ENCODE assay signal across 36 cellular contexts in the genomic region with DNA sequence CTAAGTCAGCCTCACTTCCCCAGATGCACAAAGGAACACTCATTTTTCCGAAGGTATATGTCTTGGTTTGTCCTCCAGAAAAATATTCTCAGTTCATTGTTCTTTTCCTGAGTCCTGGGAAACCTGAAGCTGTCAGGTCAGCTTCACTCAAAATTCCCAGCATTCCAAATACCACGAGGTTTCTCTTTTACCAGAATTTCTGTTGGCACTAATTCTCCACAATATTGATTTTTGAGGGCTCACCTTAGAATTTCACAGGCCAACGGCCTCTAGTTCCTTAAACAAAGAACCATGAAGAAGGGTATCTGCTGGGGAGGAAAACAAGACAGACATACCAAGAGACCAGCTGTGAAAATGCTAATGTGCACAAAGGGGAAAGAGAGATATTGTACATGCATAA. TPM values are rescaled to one million over a fixed set of nuclear protein-coding genes. Genes with fewer than 3 reads are reported as not detected.
"Had no signal": no experiment of that assay in that cellular context is flagged by ENCODE, and none has a peak within 500 bp of the region (broad histone marks: within the 10 kb centered on the region; RNA-seq: fewer than 3 reads in every experiment).

No MANE protein-coding gene starts in this region.

- ATAC-seq: activated CD8-positive, alpha-beta T cell treated with anti-CD3 and anti-CD28 coated beads for 36 hours; activated naive CD4-positive, alpha-beta T cell treated with anti-CD3 and anti-CD28 coated beads, Interleukin-2, amount 50 U/mL, for 72 hours; activated T-cell treated with anti-CD3 and anti-CD28 coated beads, Interleukin-2, amount 50 U/mL, for 4 hours had no signal

- H3K9me3 Mint-ChIP-seq: activated B cell treated with CpG ODN at 0.5 μM for 24 hours; activated CD4-positive, alpha-beta memory T cell treated with anti-CD3 and anti-CD28 coated beads for 36 hours; activated CD4-positive, alpha-beta T cell treated with anti-CD3 and anti-CD28 coated beads, Interleukin-2, amount 10 ng/mL, durations not matched to agents 24 days and 14 days; activated CD8-positive, alpha-beta T cell treated with anti-CD3 and anti-CD28 coated beads for 36 hours; activated naive CD4-positive, alpha-beta T cell treated with anti-CD3 and anti-CD28 coated beads for 36 hours; activated naive CD8-positive, alpha-beta T cell treated with anti-CD3 and anti-CD28 coated beads for 36 hours; activated T-cell treated with anti-CD3 and anti-CD28 coated beads, Interleukin-2, amount 50 U/mL, for 4 hours; activated T-helper 2 cell treated with anti-CD3 and anti-CD28 coated beads, Interferon-gamma antibody, Interleukin-2, Interleukin-4, amounts not matched to agents 10 μg/mL and 5 μg/mL and 100 μg/mL, durations not matched to agents 14 hours and 24 hours and 36 hours had no signal

- H3K27me3 Mint-ChIP-seq: activated B cell treated with CpG ODN at 0.5 μM for 24 hours; activated CD4-positive, alpha-beta memory T cell treated with anti-CD3 and anti-CD28 coated beads for 36 hours; activated CD4-positive, alpha-beta T cell treated with anti-CD3 and anti-CD28 coated beads, Interleukin-2, amount 10 ng/mL, durations not matched to agents 24 days and 14 days; activated CD8-positive, alpha-beta T cell treated with anti-CD3 and anti-CD28 coated beads for 36 hours; activated naive CD8-positive, alpha-beta T cell treated with anti-CD3 and anti-CD28 coated beads for 36 hours had no signal

- H3K4me1 ChIP-seq: adrenal gland, breast epithelium had no signal

- H3K36me3 Mint-ChIP-seq: activated CD4-positive, alpha-beta memory T cell treated with anti-CD3 and anti-CD28 coated beads for 36 hours; activated naive CD4-positive, alpha-beta T cell treated with anti-CD3 and anti-CD28 coated beads, Interleukin-2, amount 50 U/mL, for 72 hours; activated naive CD8-positive, alpha-beta T cell treated with anti-CD3 and anti-CD28 coated beads for 36 hours had no signal

- H3K27ac ChIP-seq: adrenal gland, brain microvascular endothelial cell, breast epithelium, VCaP had no signal

- H3K4me1 Mint-ChIP-seq: activated B cell treated with CpG ODN at 0.5 μM for 24 hours; activated CD4-positive, alpha-beta T cell treated with anti-CD3 and anti-CD28 coated beads, Interleukin-2, amount 10 ng/mL, durations not matched to agents 24 days and 14 days; activated naive CD8-positive, alpha-beta T cell treated with anti-CD3 and anti-CD28 coated beads for 36 hours had no signal

- H3K4me3 ChIP-seq: adrenal gland, breast epithelium had no signal

- H3K36me3 ChIP-seq: adrenal gland, brain microvascular endothelial cell, breast epithelium had no signal

- DNase-seq: activated B cell treated with CpG ODN at 0.5 μM for 24 hours; activated CD4-positive, alpha-beta memory T cell treated with anti-CD3 and anti-CD28 coated beads for 36 hours; activated CD4-positive, alpha-beta T cell treated with anti-CD3 and anti-CD28 coated beads for 4 hours; activated CD4-positive, alpha-beta T cell treated with anti-CD3 and anti-CD28 coated beads, Interleukin-2, amount 10 ng/mL, durations not matched to agents 24 days and 14 days; activated CD4-positive, alpha-beta T cell treated with anti-CD3 and anti-CD28 coated beads, Interleukin-2, amount 50 U/mL, for 1 hour; activated CD4-positive, alpha-beta T cell treated with anti-CD3 and anti-CD28 coated beads, Interleukin-2, amount 50 U/mL, for 4 hours; activated CD4-positive, CD25-positive, alpha-beta regulatory T cell treated with anti-CD3 and anti-CD28 coated beads, Interleukin-2, amount 50 U/mL, for 72 hours; activated CD8-positive, alpha-beta memory T cell treated with anti-CD3 and anti-CD28 coated beads, Interleukin-2, amount 50 U/mL, for 4 hours; activated CD8-positive, alpha-beta T cell treated with anti-CD3 and anti-CD28 coated beads for 36 hours; activated effector memory CD4-positive, alpha-beta T cell treated with anti-CD3 and anti-CD28 coated beads, Interleukin-2, amount 50 U/mL, for 16 hours; activated gamma-delta T cell treated with Interleukin-2 at 50 U/mL for 16 hours; activated naive CD4-positive, alpha-beta T cell; activated naive CD4-positive, alpha-beta T cell treated with anti-CD3 and anti-CD28 coated beads for 36 hours; activated naive CD4-positive, alpha-beta T cell treated with anti-CD3 and anti-CD28 coated beads, Interleukin-2, amount 50 U/mL, for 16 hours; activated naive CD8-positive, alpha-beta T cell treated with anti-CD3 and anti-CD28 coated beads for 36 hours; activated T-cell treated with anti-CD3 and anti-CD28 coated beads for 4 hours; activated T-cell treated with anti-CD3 and anti-CD28 coated beads, Interleukin-2, amount 50 U/mL, for 1 hour; activated T-cell treated with anti-CD3 and anti-CD28 coated beads, Interleukin-2, amount 50 U/mL, for 4 hours; adrenal gland; amniotic stem cell; aorta; brain microvascular endothelial cell; central memory CD4-positive, alpha-beta T cell; SW 1271; T-helper 1 cell; T-helper 2 cell; T-helper 9 cell had no signal

- H3K27ac Mint-ChIP-seq: activated B cell treated with CpG ODN at 0.5 μM for 24 hours; activated CD4-positive, alpha-beta memory T cell treated with anti-CD3 and anti-CD28 coated beads for 36 hours; activated CD4-positive, alpha-beta T cell treated with anti-CD3 and anti-CD28 coated beads, Interleukin-2, amount 10 ng/mL, durations not matched to agents 24 days and 14 days; activated CD8-positive, alpha-beta T cell treated with anti-CD3 and anti-CD28 coated beads for 36 hours; activated naive CD4-positive, alpha-beta T cell treated with anti-CD3 and anti-CD28 coated beads for 36 hours; activated naive CD4-positive, alpha-beta T cell treated with anti-CD3 and anti-CD28 coated beads, Interleukin-2, amount 50 U/mL, for 72 hours; activated naive CD8-positive, alpha-beta T cell treated with anti-CD3 and anti-CD28 coated beads for 36 hours; activated T-helper 2 cell treated with anti-CD3 and anti-CD28 coated beads, Interferon-gamma antibody, Interleukin-2, Interleukin-4, amounts not matched to agents 10 μg/mL and 5 μg/mL and 100 μg/mL, durations not matched to agents 14 hours and 24 hours and 36 hours; T-helper 1 cell treated with Interleukin-12 subunit alpha and Interleukin-12 subunit beta and Interleukin-4 antibody, amounts not matched to agents 30 μg/mL and 1 μg/mL, for 36 hours; T-helper 2 cell treated with Interferon-gamma antibody and Interleukin-4, amounts not matched to agents 5 μg/mL and 100 μg/mL, for 36 hours had no signal

- H3K4me3 Mint-ChIP-seq: activated B cell treated with CpG ODN at 0.5 μM for 24 hours; activated CD4-positive, alpha-beta memory T cell treated with anti-CD3 and anti-CD28 coated beads for 36 hours; activated CD4-positive, alpha-beta T cell treated with anti-CD3 and anti-CD28 coated beads, Interleukin-2, amount 10 ng/mL, durations not matched to agents 24 days and 14 days; activated CD8-positive, alpha-beta T cell treated with anti-CD3 and anti-CD28 coated beads for 36 hours; activated naive CD4-positive, alpha-beta T cell treated with anti-CD3 and anti-CD28 coated beads for 36 hours; activated naive CD8-positive, alpha-beta T cell treated with anti-CD3 and anti-CD28 coated beads for 36 hours; activated T-cell treated with anti-CD3 and anti-CD28 coated beads, Interleukin-2, amount 50 U/mL, for 4 hours; T-helper 1 cell treated with Interleukin-12 subunit alpha and Interleukin-12 subunit beta and Interleukin-4 antibody, amounts not matched to agents 30 μg/mL and 1 μg/mL, for 36 hours; T-helper 2 cell treated with Interferon-gamma antibody and Interleukin-4, amounts not matched to agents 5 μg/mL and 100 μg/mL, for 36 hours had no signal

- H3K27me3 ChIP-seq: brain microvascular endothelial cell had no signal

- H3K9me3 ChIP-seq: adrenal gland, breast epithelium had no signal

RNA-seq across cellular contexts. Expression of a gene that starts 8.0 kb away (rescaled TPM):
- total RNA-seq: activated B cell treated with CpG ODN at 0.5 μM for 24 hours; activated CD4-positive, alpha-beta memory T cell treated with anti-CD3 and anti-CD28 coated beads for 36 hours; activated CD4-positive, alpha-beta T cell treated with anti-CD3 and anti-CD28 coated beads, Interleukin-2, amount 10 ng/mL, durations not matched to agents 24 days and 14 days; activated CD8-positive, alpha-beta memory T cell treated with anti-CD3 and anti-CD28 coated beads for 36 hours; activated CD8-positive, alpha-beta T cell treated with anti-CD3 and anti-CD28 coated beads for 36 hours; activated naive CD4-positive, alpha-beta T cell treated with anti-CD3 and anti-CD28 coated beads for 36 hours; activated naive CD4-positive, alpha-beta T cell treated with anti-CD3 and anti-CD28 coated beads, Interleukin-2, amount 50 U/mL, for 72 hours; activated naive CD8-positive, alpha-beta T cell treated with anti-CD3 and anti-CD28 coated beads for 36 hours; activated T-cell treated with anti-CD3 and anti-CD28 coated beads, Interleukin-2, amount 50 U/mL, for 4 hours; activated T-helper 2 cell treated with anti-CD3 and anti-CD28 coated beads, Interferon-gamma antibody, Interleukin-2, Interleukin-4, amounts not matched to agents 10 μg/mL and 5 μg/mL and 100 μg/mL, durations not matched to agents 14 hours and 24 hours and 36 hours; adrenal gland; aorta; breast epithelium; cardiac septum; cerebellum had no signal

RNA-seq across cellular contexts. Expression of a gene that starts 15.8 kb away (rescaled TPM):
- total RNA-seq: activated B cell treated with CpG ODN at 0.5 μM for 24 hours; activated CD4-positive, alpha-beta memory T cell treated with anti-CD3 and anti-CD28 coated beads for 36 hours; activated CD4-positive, alpha-beta T cell treated with anti-CD3 and anti-CD28 coated beads, Interleukin-2, amount 10 ng/mL, durations not matched to agents 24 days and 14 days; activated CD8-positive, alpha-beta memory T cell treated with anti-CD3 and anti-CD28 coated beads for 36 hours; activated CD8-positive, alpha-beta T cell treated with anti-CD3 and anti-CD28 coated beads for 36 hours; activated naive CD4-positive, alpha-beta T cell treated with anti-CD3 and anti-CD28 coated beads for 36 hours; activated naive CD4-positive, alpha-beta T cell treated with anti-CD3 and anti-CD28 coated beads, Interleukin-2, amount 50 U/mL, for 72 hours; activated naive CD8-positive, alpha-beta T cell treated with anti-CD3 and anti-CD28 coated beads for 36 hours; activated T-cell treated with anti-CD3 and anti-CD28 coated beads, Interleukin-2, amount 50 U/mL, for 4 hours; activated T-helper 2 cell treated with anti-CD3 and anti-CD28 coated beads, Interferon-gamma antibody, Interleukin-2, Interleukin-4, amounts not matched to agents 10 μg/mL and 5 μg/mL and 100 μg/mL, durations not matched to agents 14 hours and 24 hours and 36 hours; adrenal gland; aorta; breast epithelium; cardiac septum; cerebellum had no signal

RNA-seq across cellular contexts. Expression of a gene that starts 47.6 kb away (rescaled TPM):
- total RNA-seq: activated B cell treated with CpG ODN at 0.5 μM for 24 hours; activated CD4-positive, alpha-beta memory T cell treated with anti-CD3 and anti-CD28 coated beads for 36 hours; activated CD4-positive, alpha-beta T cell treated with anti-CD3 and anti-CD28 coated beads, Interleukin-2, amount 10 ng/mL, durations not matched to agents 24 days and 14 days; activated CD8-positive, alpha-beta memory T cell treated with anti-CD3 and anti-CD28 coated beads for 36 hours; activated CD8-positive, alpha-beta T cell treated with anti-CD3 and anti-CD28 coated beads for 36 hours; activated naive CD4-positive, alpha-beta T cell treated with anti-CD3 and anti-CD28 coated beads for 36 hours; activated naive CD4-positive, alpha-beta T cell treated with anti-CD3 and anti-CD28 coated beads, Interleukin-2, amount 50 U/mL, for 72 hours; activated naive CD8-positive, alpha-beta T cell treated with anti-CD3 and anti-CD28 coated beads for 36 hours; activated T-cell treated with anti-CD3 and anti-CD28 coated beads, Interleukin-2, amount 50 U/mL, for 4 hours; activated T-helper 2 cell treated with anti-CD3 and anti-CD28 coated beads, Interferon-gamma antibody, Interleukin-2, Interleukin-4, amounts not matched to agents 10 μg/mL and 5 μg/mL and 100 μg/mL, durations not matched to agents 14 hours and 24 hours and 36 hours; adrenal gland; aorta; breast epithelium; cardiac septum; cerebellum had no signal
